ENCODE assay signal across 14 cellular contexts in the genomic region with DNA sequence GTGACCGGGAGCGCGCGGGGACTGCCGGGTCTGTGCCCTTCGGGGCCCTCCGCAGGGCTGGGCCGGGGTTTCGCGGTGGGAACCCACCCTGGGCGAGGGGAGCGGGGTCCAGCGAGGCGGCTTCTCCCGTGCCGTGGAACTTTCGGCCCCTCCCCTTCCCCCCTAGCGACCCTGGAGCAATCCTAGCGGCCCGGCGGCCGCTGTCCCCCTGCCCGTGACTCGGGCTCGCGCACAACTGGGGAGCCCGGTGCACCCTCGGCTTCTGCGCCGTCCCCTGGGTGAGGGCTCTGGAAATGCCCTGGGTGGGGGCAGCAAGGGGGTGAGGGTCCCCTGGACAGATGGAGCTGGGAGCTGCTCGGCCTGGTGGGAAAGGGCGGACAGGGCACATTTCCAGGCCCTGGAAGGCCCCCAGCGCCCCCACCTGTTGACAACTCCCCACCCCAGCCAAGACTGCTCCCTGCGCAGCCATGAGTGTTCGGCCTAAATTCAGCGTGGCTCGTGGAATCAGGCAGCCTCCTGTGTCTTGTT. TPM values are rescaled to one million over a fixed set of nuclear protein-coding genes. Genes with fewer than 3 reads are reported as not detected.
DNase-seq lines count a peak whose midpoint lies in the region; ATAC-seq and TF ChIP-seq lines count a peak whose summit lies in the region.
"Had no signal": no experiment of that assay in that cellular context is flagged by ENCODE, and none has a peak within 500 bp of the region (broad histone marks: within the 10 kb centered on the region; RNA-seq: fewer than 3 reads in every experiment).

No MANE protein-coding gene starts in this region.

- H3K27ac ChIP-seq in BLaER1 (no peak overlapping the region), heart left ventricle (peak overlapping the region in 1 of 12 donors; percentile 21), neural cell (ENCODE audit: low read length) (no peak overlapping the region)
- H3K27ac ChIP-seq: esophagus squamous epithelium had no signal

- H3K4me1 ChIP-seq in BLaER1 (peaks cover 52% of the 10 kb centered on the region), heart left ventricle (peaks cover 0 to 29% (median 19%) of the 10 kb centered on the region in 12 donors)

- TF ChIP-seq POLR2A in heart left ventricle (IDR thresholded peaks at IDR 0.05): no peak

- H3K9me3 ChIP-seq in BLaER1 (no peaks in the 10 kb centered on the region), heart left ventricle (no peaks in the 10 kb centered on the region), neural cell (ENCODE audit: low read length) (no peaks in the 10 kb centered on the region)
- H3K9me3 ChIP-seq: esophagus squamous epithelium had no signal

- TF ChIP-seq CTCF in heart left ventricle (IDR thresholded peaks at IDR 0.05) (no peak), neural cell (IDR thresholded peaks at IDR 0.05; ENCODE audit: poor library complexity, severe bottlenecking) (no peak)

- H3K36me3 Mint-ChIP-seq in IgD-negative memory B cell: no peaks in the 10 kb centered on the region

- no peaks in the 10 kb centered on the region for H3K79me2 ChIP-seq in neural cell (replicated peaks; ENCODE audit: insufficient read depth, low read length)

- H2AFZ ChIP-seq in neural cell (ENCODE audit: low read depth, low read length): no peak overlapping the region

- H3K9me2 ChIP-seq in neural cell (ENCODE audit: insufficient read depth, low read length): no peaks in the 10 kb centered on the region

- no peak for TF ChIP-seq EP300 in neural cell (conservative IDR thresholded peaks at IDR 0.05; ENCODE audit: poor library complexity, severe bottlenecking)

- no peaks in the 10 kb centered on the region for H3F3A ChIP-seq in neural cell (ENCODE audit: insufficient read depth, low read length, poor library complexity, severe bottlenecking)

- no peak overlapping the region for H3K27ac Mint-ChIP-seq in IgD-negative memory B cell

- intact Hi-C loops in heart left ventricle (cut with DNase I): loop anchor here in 1 of 10 donors (5.0 kb wide), 1 partner anchor 40 kb away; no protein-coding TSS in a partner anchor

- no peaks in the 10 kb centered on the region for H3K36me3 ChIP-seq in BLaER1
- H3K36me3 ChIP-seq in heart left ventricle: no peaks in the 10 kb centered on the region
- H3K36me3 ChIP-seq in neural cell (ENCODE audit: insufficient read depth, low read length): no peaks in the 10 kb centered on the region
- H3K36me3 ChIP-seq: esophagus squamous epithelium had no signal

- H3K4me2 ChIP-seq in BLaER1 (peak overlapping the region; percentile 40; the same call in 1 of the 2 replicates), neural cell (ENCODE audit: low read length) (no peak overlapping the region)

- TF ChIP-seq RAD21 in neural cell (conservative IDR thresholded peaks at IDR 0.05): no peak

- H3K27me3 Mint-ChIP-seq in IgD-negative memory B cell: peaks cover 28% of the 10 kb centered on the region

- WGBS in heart left ventricle, 4 donors: 11 to 14% (median 14%) methylated on average over 8 to 37 of the region's 37 CpGs

- peak overlapping the region; percentile 50 to 83 (median 69) for H3K4me3 Mint-ChIP-seq in IgD-negative memory B cell

- peaks cover 5 to 25% (median 12%) of the 10 kb centered on the region in 3 donors for H3K4me1 Mint-ChIP-seq in IgD-negative memory B cell

- ATAC-seq in heart left ventricle: peak in 3 of 4 donors; percentile 22 to 34 (median 29)
- ATAC-seq in GM19395 (IDR thresholded peaks at IDR 0.05; ENCODE audit: unreplicated experiment): no peak

- peaks cover 23% of the 10 kb centered on the region for H4K20me1 ChIP-seq in BLaER1
- no peaks in the 10 kb centered on the region for H4K20me1 ChIP-seq in neural cell (ENCODE audit: insufficient read depth)

- no peak overlapping the region for H3K9ac ChIP-seq in BLaER1
- no peak overlapping the region for H3K9ac ChIP-seq in neural cell (ENCODE audit: low read length)

- no peak overlapping the region for H3K4me3 ChIP-seq in BLaER1
- H3K4me3 ChIP-seq in heart left ventricle: peak overlapping the region in 11 of 12 donors; percentile 22 to 53 (median 41)
- H3K4me3 ChIP-seq in neural cell (ENCODE audit: low read length): peak overlapping the region; percentile 51

- DNase-seq in heart left ventricle (no peak), NCI-H69 (lab: John Stamatoyannopoulos, UW) (no peak), cortex of kidney (lab: John Stamatoyannopoulos, UW) (no peak)
- no peak for DNase-seq in stimulated activated CD8-positive, alpha-beta memory T cell treated with anti-CD3 and anti-CD28 coated beads, Interleukin-4, amount 100 ng/mL, for 48 hours
- DNase-seq: esophagus squamous epithelium, islet precursor cell, NCI-H1105, NCI-H510A had no signal

- no peaks in the 10 kb centered on the region for H3K9me3 Mint-ChIP-seq in IgD-negative memory B cell

- peaks cover 65% of the 10 kb centered on the region for H3K27me3 ChIP-seq in BLaER1
- H3K27me3 ChIP-seq in heart left ventricle: peaks cover 24 to 92% (median 49%) of the 10 kb centered on the region in 9 donors
- H3K27me3 ChIP-seq in neural cell (ENCODE audit: insufficient read depth, low read depth, low read length): peaks cover 29% of the 10 kb centered on the region

TF ChIP-seq in neural cell, 6 proteins besides CTCF, POLR2A, EP300 and RAD21:
- TF ChIP-seq POLR2AphosphoS5 (IDR thresholded peaks at IDR 0.05) (no peak), TAF1 (IDR thresholded peaks at IDR 0.05; ENCODE audit: low read depth) (no peak), EZH2 (IDR thresholded peaks at IDR 0.05; ENCODE audit: borderline replicate concordance, insufficient read depth, low read length, poor library complexity, severe bottlenecking) (no peak), SMC3 (conservative IDR thresholded peaks at IDR 0.05; ENCODE audit: poor library complexity) (no peak), MXI1 (conservative IDR thresholded peaks at IDR 0.05; ENCODE audit: poor library complexity, severe bottlenecking) (no peak)
- TF ChIP-seq, protein P1, sequence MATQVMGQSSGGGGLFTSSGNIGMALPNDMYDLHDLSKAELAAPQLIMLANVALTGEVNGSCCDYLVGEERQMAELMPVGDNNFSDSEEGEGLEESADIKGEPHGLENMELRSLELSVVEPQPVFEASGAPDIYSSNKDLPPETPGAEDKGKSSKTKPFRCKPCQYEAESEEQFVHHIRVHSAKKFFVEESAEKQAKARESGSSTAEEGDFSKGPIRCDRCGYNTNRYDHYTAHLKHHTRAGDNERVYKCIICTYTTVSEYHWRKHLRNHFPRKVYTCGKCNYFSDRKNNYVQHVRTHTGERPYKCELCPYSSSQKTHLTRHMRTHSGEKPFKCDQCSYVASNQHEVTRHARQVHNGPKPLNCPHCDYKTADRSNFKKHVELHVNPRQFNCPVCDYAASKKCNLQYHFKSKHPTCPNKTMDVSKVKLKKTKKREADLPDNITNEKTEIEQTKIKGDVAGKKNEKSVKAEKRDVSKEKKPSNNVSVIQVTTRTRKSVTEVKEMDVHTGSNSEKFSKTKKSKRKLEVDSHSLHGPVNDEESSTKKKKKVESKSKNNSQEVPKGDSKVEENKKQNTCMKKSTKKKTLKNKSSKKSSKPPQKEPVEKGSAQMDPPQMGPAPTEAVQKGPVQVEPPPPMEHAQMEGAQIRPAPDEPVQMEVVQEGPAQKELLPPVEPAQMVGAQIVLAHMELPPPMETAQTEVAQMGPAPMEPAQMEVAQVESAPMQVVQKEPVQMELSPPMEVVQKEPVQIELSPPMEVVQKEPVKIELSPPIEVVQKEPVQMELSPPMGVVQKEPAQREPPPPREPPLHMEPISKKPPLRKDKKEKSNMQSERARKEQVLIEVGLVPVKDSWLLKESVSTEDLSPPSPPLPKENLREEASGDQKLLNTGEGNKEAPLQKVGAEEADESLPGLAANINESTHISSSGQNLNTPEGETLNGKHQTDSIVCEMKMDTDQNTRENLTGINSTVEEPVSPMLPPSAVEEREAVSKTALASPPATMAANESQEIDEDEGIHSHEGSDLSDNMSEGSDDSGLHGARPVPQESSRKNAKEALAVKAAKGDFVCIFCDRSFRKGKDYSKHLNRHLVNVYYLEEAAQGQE (IDR thresholded peaks at IDR 0.05; ENCODE audit: borderline replicate concordance): no peak
TF ChIP-seq in neural cell: peak in this region for 0.

RNA-seq across cellular contexts. Expression of a gene that starts 0.6 kb away (rescaled TPM):
- polyA plus RNA-seq in IgD-negative memory B cell: not detected
- total RNA-seq in heart left ventricle: 10 to 100 TPM in 1 of 9 donors, 1 to 10 TPM in 6, under 1 TPM in 2; 0.58 to 21.9 (median 1.7) TPM
- polyA plus RNA-seq in heart left ventricle: under 1 TPM; 0.11 TPM
- not detected in 2 replicates for polyA plus RNA-seq in neural cell
- polyA minus RNA-seq in neural cell: not detected in 2 replicates
- total RNA-seq: bronchial epithelial cell, esophagus squamous epithelium, neural crest cell had no signal

RNA-seq across cellular contexts. Expression of a gene that starts 13.1 kb away (rescaled TPM):
- polyA plus RNA-seq in IgD-negative memory B cell: 0.36 TPM
- not detected for total RNA-seq in heart left ventricle
- polyA plus RNA-seq in heart left ventricle: not detected
- polyA plus RNA-seq in neural cell: not detected in 2 replicates
- not detected in 2 replicates for polyA minus RNA-seq in neural cell
- total RNA-seq: bronchial epithelial cell, esophagus squamous epithelium had no signal

RNA-seq across cellular contexts. Expression of a gene that starts 38.6 kb away (rescaled TPM):
- 0.83 TPM for polyA plus RNA-seq in IgD-negative memory B cell
- total RNA-seq in heart left ventricle: 10 to 100 TPM in 2 of 9 donors, 1 to 10 TPM in 7; 2.3 to 41.6 (median 3.5) TPM
- polyA plus RNA-seq in heart left ventricle: 1 to 10 TPM; 2.3 to 3.4 TPM
- polyA plus RNA-seq in neural cell: not detected in 2 replicates
- polyA minus RNA-seq in neural cell: not detected in 2 replicates
- total RNA-seq: neural crest cell had no signal

RNA-seq across cellular contexts. Expression of a gene that starts 46.0 kb away (rescaled TPM):
- polyA plus RNA-seq in IgD-negative memory B cell (23.2 TPM), heart left ventricle (10 to 100 TPM; 11.5 to 24.1 TPM), neural cell (72.8 and 93.2 TPM in 2 replicates)
- 10 to 100 TPM in 8 of 9 donors, 1 to 10 TPM in 1; 9.9 to 20.2 (median 15.1) TPM for total RNA-seq in heart left ventricle
- polyA minus RNA-seq in neural cell: 27.8 and 29.8 TPM in 2 replicates

RNA-seq across cellular contexts. Expression of a gene that starts 46.3 kb away (rescaled TPM):
- polyA plus RNA-seq in IgD-negative memory B cell (33.2 TPM), heart left ventricle (10 to 100 TPM; 22.6 to 25.5 TPM), neural cell (14.3 and 22.6 TPM in 2 replicates)
- 10 to 100 TPM; 23.3 to 38.5 (median 31.4) TPM for total RNA-seq in heart left ventricle
- polyA minus RNA-seq in neural cell: 24.7 and 28.5 TPM in 2 replicates
